Comparison of ENCODE assay signal across 12 cellular contexts in the genomic region with DNA sequence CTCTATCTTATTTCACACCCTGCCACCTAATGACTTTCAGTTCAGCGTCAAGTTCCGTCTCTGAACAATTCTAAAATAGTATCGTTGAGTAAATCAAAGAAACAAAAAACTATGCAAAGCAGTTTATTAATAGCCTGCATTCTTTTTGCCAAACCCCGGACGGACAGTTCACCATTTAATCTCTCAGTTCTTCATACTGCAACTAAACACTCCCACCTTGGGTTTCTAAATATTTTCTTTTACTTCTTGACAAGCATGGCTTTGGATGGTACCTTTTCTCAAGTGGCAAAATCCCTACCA. TPM values are rescaled to one million over a fixed set of nuclear protein-coding genes. Genes with fewer than 3 reads are reported as not detected.
DNase-seq lines count a peak whose midpoint lies in the region; ATAC-seq, FAIRE-seq and TF ChIP-seq lines count a peak whose summit lies in the region.
"Had no signal": no experiment of that assay in that cellular context is flagged by ENCODE, and none has a peak within 500 bp of the region (broad histone marks: within the 10 kb centered on the region; RNA-seq: fewer than 3 reads in every experiment).

No MANE protein-coding gene starts in this region.

- H3K4me3 ChIP-seq in skeletal muscle tissue (ENCODE audit: low read length in 3 of 3) = peak overlapping the region in 2 of 3 donors; percentile 14 to 45
- peak overlapping the region in 1 of 4 donors; percentile 45 for H3K4me3 ChIP-seq in tibial nerve

- TF ChIP-seq POLR2A in tibial nerve (IDR thresholded peaks at IDR 0.05) (no peak), H54 (IDR thresholded peaks at IDR 0.05; ENCODE audit: low read depth, low read length) (no peak)

- peak overlapping the region in 1 of 3 donors; percentile 26 for H3K9ac ChIP-seq in skeletal muscle tissue (ENCODE audit: low read depth in 1 of 3, low read length in 3 of 3)

- no peak for TF ChIP-seq EP300 in tibial nerve (IDR thresholded peaks at IDR 0.05)

- H3K36me3 ChIP-seq in skeletal muscle tissue (ENCODE audit: control insufficient read depth in 3 of 3, insufficient read depth in 3 of 3, low read length in 3 of 3) = no peaks in the 10 kb centered on the region
- no peaks in the 10 kb centered on the region for H3K36me3 ChIP-seq in tibial nerve

- H3K27ac ChIP-seq in skeletal muscle tissue (ENCODE audit: low read depth, low read length) (no peak overlapping the region), tibial nerve (peak overlapping the region in 1 of 4 donors; percentile 15)

- no peaks in the 10 kb centered on the region for H3K9me3 ChIP-seq in skeletal muscle tissue (ENCODE audit: control insufficient read depth in 3 of 3, low read length in 3 of 3)
- no peaks in the 10 kb centered on the region for H3K9me3 ChIP-seq in tibial nerve

- peaks cover 13 to 19% (median 18%) of the 10 kb centered on the region in 3 donors for H3K4me1 ChIP-seq in skeletal muscle tissue (ENCODE audit: control insufficient read depth in 3 of 3, insufficient read depth in 3 of 3, low read length in 3 of 3)
- peaks cover 0 to 27% (median 5%) of the 10 kb centered on the region in 4 donors for H3K4me1 ChIP-seq in tibial nerve

- ATAC-seq in GM18867 (IDR thresholded peaks at IDR 0.05; ENCODE audit: unreplicated experiment) = peak; percentile 67
- peak; percentile 67 for ATAC-seq in GM21737 (IDR thresholded peaks at IDR 0.05; ENCODE audit: unreplicated experiment)
- peak; percentile 54 for ATAC-seq in HG03575 (IDR thresholded peaks at IDR 0.05; ENCODE audit: extremely low read depth, insufficient number of reproducible peaks, low FRiP score, unreplicated experiment)

- no peak for TF ChIP-seq CTCF in tibial nerve (IDR thresholded peaks at IDR 0.05)

- peaks cover 8 to 30% (median 12%) of the 10 kb centered on the region in 3 donors for H3K27me3 ChIP-seq in skeletal muscle tissue (ENCODE audit: control insufficient read depth in 3 of 3, insufficient read depth in 3 of 3, low read length in 3 of 3)
- H3K27me3 ChIP-seq in tibial nerve = peaks cover 0 to 52% of the 10 kb centered on the region in 2 donors

- DNase-seq in tibial nerve (ENCODE audit: low spot score in 2 of 2) (no peak), H54 (ENCODE audit: insufficient read length, low spot score) (no peak), mesenteric fat pad (ENCODE audit: low spot score) (no peak), ureter (ENCODE audit: low spot score) (no peak)
- DNase-seq: activated gamma-delta T cell treated with Interleukin-2 at 50 U/mL for 16 hours, NCI-H2081, T-helper 2 cell had no signal

- WGBS in tibial nerve, 2 donors = 17 to 28% methylated on average over 5 of the region's 5 CpGs

- FAIRE-seq in H54 (lab: Jason Lieb, UNC) = no peak

RNA-seq across cellular contexts. Expression of a gene that starts 1.2 kb away (rescaled TPM):
- total RNA-seq in skeletal muscle tissue = 23.0 TPM
- total RNA-seq in tibial nerve = 10 to 100 TPM; 33.7 to 90.9 (median 71.8) TPM
- 53.5 TPM for total RNA-seq in mesenteric fat pad
- 1,287 TPM for total RNA-seq in ureter
- total RNA-seq: lung microvascular endothelial cell had no signal

RNA-seq across cellular contexts. Expression of a gene that starts 32.7 kb away (rescaled TPM):
- total RNA-seq in skeletal muscle tissue (26.1 TPM), tibial nerve (10 to 100 TPM; 23.7 to 42.0 (median 25.0) TPM), mesenteric fat pad (31.4 TPM), ureter (29.3 TPM)

Comparison
In these comparisons a context has a peak if more than half of its experiments do, and no peak if none do; other contexts are left out.
1. RNA of a gene that starts 1.2 kb away (total RNA-seq): 1,287 TPM in ureter (single experiment); 33.7 to 90.9 TPM in tibial nerve, 53.5 TPM in mesenteric fat pad (single experiment) and 23.0 TPM in skeletal muscle tissue (single experiment); every median in the first group is over 10 times any median in the second.
2. Peak in every context shown above with its lines, with median percentiles within 50 percentile points of each other: ATAC-seq.